24 cellular contexts compared by ENCODE assay signal in genomic region chr3:81925385-81925784, GRCh38.
"Had no signal": no experiment of that assay in that cellular context is flagged by ENCODE, and none has a peak within 500 bp of the region (broad histone marks: within the 10 kb centered on the region; RNA-seq: fewer than 3 reads in every experiment).

No MANE protein-coding gene starts in this region.

- H3K27ac ChIP-seq: neutrophil, pancreas, prostate gland, right lobe of liver, sigmoid colon, stomach, suprapubic skin, testis, tibial artery, transverse colon, upper lobe of right lung, uterus had no signal

- H3K4me1 ChIP-seq: pancreas, prostate gland, right lobe of liver, sigmoid colon, stomach, suprapubic skin, tibial artery, transverse colon, upper lobe of right lung, uterus had no signal

- H3K36me3 ChIP-seq: neutrophil, pancreas, prostate gland, right lobe of liver, sigmoid colon, stomach, suprapubic skin, tibial artery, transverse colon, upper lobe of right lung, uterus had no signal

- H3K27me3 ChIP-seq: neutrophil, pancreas, right lobe of liver, sigmoid colon, stomach, suprapubic skin, testis, tibial artery, transverse colon, upper lobe of right lung, uterus had no signal

- DNase-seq: naive thymus-derived CD8-positive, alpha-beta T cell; nephron progenitor cell; nucleus accumbens; pancreas; retina; right cardiac atrium; right lobe of liver; sigmoid colon; small intestine; stimulated activated CD4-positive, alpha-beta T cell treated with anti-CD3 and anti-CD28 coated beads, Interleukin-15, amount 100 ng/mL, for 24 hours; stimulated activated CD4-positive, alpha-beta T cell treated with anti-CD3 and anti-CD28 coated beads, Interleukin-2, amount 100 ng/mL, for 24 hours; stimulated activated CD4-positive, alpha-beta T cell treated with anti-CD3 and anti-CD28 coated beads, Interleukin-2, amount 100 ng/mL, for 48 hours; stimulated activated CD4-positive, alpha-beta T cell treated with anti-CD3 and anti-CD28 coated beads, Interleukin-4, amount 100 ng/mL, for 24 hours; stimulated activated naive B cell treated with anti-CD40 and anti-IgM and Interleukin-4, amounts not matched to agents 10 μg/mL and 1 μg/mL and 100 μg/mL, for 72 hours; stimulated activated naive CD4-positive, alpha-beta T cell treated with Interleukin-2 at 50 U/mL for 16 hours; stomach; testis; tibial artery; transverse colon; upper lobe of right lung; uterus had no signal

- H3K9me3 ChIP-seq: neutrophil, pancreas, prostate gland, right lobe of liver, sigmoid colon, stomach, suprapubic skin, testis, tibial artery, transverse colon, upper lobe of right lung, uterus had no signal

- H3K4me3 ChIP-seq: pancreas, prostate gland, right lobe of liver, sigmoid colon, stomach, suprapubic skin, testis, tibial artery, transverse colon, upper lobe of right lung, uterus had no signal
